ENCODE assay signal across 8 cellular contexts in genomic region chr13:51070005-51070649, GRCh38. TPM values are rescaled to one million over a fixed set of nuclear protein-coding genes. Genes with fewer than 3 reads are reported as not detected.
DNase-seq lines count a peak whose midpoint lies in the region; ATAC-seq, FAIRE-seq and TF ChIP-seq lines count a peak whose summit lies in the region.

No MANE protein-coding gene starts in this region.

- BruUV-seq in HepG2 (replicated peaks; lab: Mats Ljungman, UMichigan) = no TSS peak

- H3K9me3 ChIP-seq in HepG2 (ENCODE audit: low read length) = no peaks in the 10 kb centered on the region

- no peak overlapping the region for H3K9ac ChIP-seq in HepG2 (ENCODE audit: insufficient read depth, low read depth, low read length)

- no peak for TF ChIP-seq POLR2A in HepG2 (IDR thresholded peaks at IDR 0.05; ENCODE audit: insufficient read depth in 1 of 2, low read depth in 2 of 2, low read length in 2 of 2)

- no peak overlapping the region for H3K27ac Mint-ChIP-seq in activated CD4-positive, alpha-beta T cell treated with anti-CD3 and anti-CD28 coated beads for 36 hours

- H3K27me3 ChIP-seq in HepG2 (ENCODE audit: control insufficient read depth in 1 of 2, insufficient read depth in 2 of 2, low read length in 2 of 2) = peaks cover 0 to 21% of the 10 kb centered on the region in 2 experiments; a peak in 4 of 5 replicates

- TF ChIP-seq CTCF in choroid plexus epithelial cell (conservative IDR thresholded peaks at IDR 0.05; ENCODE audit: low read depth, low read length) (peak; percentile 97), HepG2 (CRISPR knock-in tag; IDR thresholded peaks at IDR 0.05) (peak; percentile 95)

- ATAC-seq in GM18909 (IDR thresholded peaks at IDR 0.05; ENCODE audit: poor library complexity, unreplicated experiment) (peak; percentile 71), HG03354 (IDR thresholded peaks at IDR 0.05; ENCODE audit: poor library complexity, severe bottlenecking, unreplicated experiment) (peak; percentile 79), HepG2 (peak; percentile 95)
- ATAC-seq in activated CD4-positive, alpha-beta T cell treated with anti-CD3 and anti-CD28 coated beads for 36 hours = peak; percentile 96

- CTCF ChIA-PET in activated CD4-positive, alpha-beta T cell treated with anti-CD3 and anti-CD28 coated beads for 36 hours (lab: Charles Lee) = interaction anchor here (0.5 to 2.1 kb wide), 11 partner anchors 10 to 1141 kb away, joined by 3 to 9 read pairs (median 5); no protein-coding TSS in a partner anchor
- CTCF ChIA-PET in HepG2 (lab: Yijun Ruan, JAX; ENCODE audit: low intra/inter-chr PET ratio, low total read pairs) = interaction anchor here (0.7 to 1.5 kb wide), 3 partner anchors 81 to 160 kb away, joined by 3 to 4 read pairs (median 4); no protein-coding TSS in a partner anchor

- no peak overlapping the region for H3K4me3 Mint-ChIP-seq in activated CD4-positive, alpha-beta T cell treated with anti-CD3 and anti-CD28 coated beads for 36 hours

- H3K36me3 ChIP-seq in HepG2 (replicated peaks in 1 of 2; ENCODE audit: control insufficient read depth in 1 of 2, insufficient read depth in 2 of 2, low read length in 2 of 2) = no peaks in the 10 kb centered on the region

- no peaks in the 10 kb centered on the region for H3K9me3 Mint-ChIP-seq in activated CD4-positive, alpha-beta T cell treated with anti-CD3 and anti-CD28 coated beads for 36 hours (ENCODE audit: low read depth)

- no peak overlapping the region for H3K27ac ChIP-seq in HepG2 (ENCODE audit: extremely low read length, insufficient read depth, low read length)

- TF ChIP-seq EP300 in HepG2 (IDR thresholded peaks at IDR 0.05; ENCODE audit: low read depth in 2 of 2, low read length in 2 of 2) (no peak), HepG2 (CRISPR knock-in tag; IDR thresholded peaks at IDR 0.05; ENCODE audit: borderline replicate concordance) (no peak)

- H3K4me1 ChIP-seq in HepG2 (ENCODE audit: insufficient read depth, low read length) = peaks cover 10% of the 10 kb centered on the region

- no peaks in the 10 kb centered on the region for H3K36me3 Mint-ChIP-seq in activated CD4-positive, alpha-beta T cell treated with anti-CD3 and anti-CD28 coated beads for 36 hours (ENCODE audit: low read depth)

- no peak overlapping the region for H3K4me2 ChIP-seq in HepG2 (ENCODE audit: low read depth, low read length)

- in situ Hi-C loops in HepG2 (cut with HindIII; ENCODE audit: extremely low pct_ligation_motif_present, low pct_unique_long_range_greater_than_20kb) = loop anchor here (25.0 kb wide), 2 partner anchors 1083 to 1408 kb away; partner anchors contain the start of gene TRIM13

- H3K4me1 Mint-ChIP-seq in activated CD4-positive, alpha-beta T cell treated with anti-CD3 and anti-CD28 coated beads for 36 hours = peaks cover 7% of the 10 kb centered on the region

- H2AFZ ChIP-seq in HepG2 (ENCODE audit: low read length) = no peak overlapping the region

- POLR2A ChIA-PET in activated CD4-positive, alpha-beta T cell treated with anti-CD3 and anti-CD28 coated beads for 36 hours (lab: Charles Lee) = no interaction called here
- POLR2A ChIA-PET in HepG2 (lab: Yijun Ruan, JAX) = no interaction called here

- peak; percentile 91 for TF ChIP-seq RAD21 in HepG2 (CRISPR knock-in tag; IDR thresholded peaks at IDR 0.05)

- H3K4me3 ChIP-seq in choroid plexus epithelial cell (ENCODE audit: low read depth, low read length) (no peak overlapping the region), HepG2 (replicated peaks in 1 of 3; ENCODE audit: insufficient read depth in 1 of 3, low read depth in 2 of 3, low read length in 3 of 3) (no peak overlapping the region)

- FAIRE-seq in HepG2 (lab: Jason Lieb, UNC) = peak; percentile 72

- peak; percentile 79 to 84 for DNase-seq in AML-193 (lab: John Stamatoyannopoulos, UW)
- peak; percentile 62 for DNase-seq in NCI-H460 (ENCODE audit: extremely low read depth, low read depth)
- peak; percentile 89 for DNase-seq in activated CD4-positive, alpha-beta T cell treated with anti-CD3 and anti-CD28 coated beads for 36 hours
- peak; percentile 87 for DNase-seq in choroid plexus epithelial cell (ENCODE audit: low read depth)
- DNase-seq in HepG2 (ENCODE audit: low spot score) = peak; percentile 44
- DNase-seq in stimulated activated CD4-positive, alpha-beta T cell treated with anti-CD3 and anti-CD28 coated beads, TNF-alpha, amount 100 ng/mL, for 1 hour (ENCODE audit: low read depth in 3 of 3, low spot score in 1 of 3) = peak; percentile 40 to 73 (median 42)

- peaks cover 16% of the 10 kb centered on the region for H3K27me3 Mint-ChIP-seq in activated CD4-positive, alpha-beta T cell treated with anti-CD3 and anti-CD28 coated beads for 36 hours

- 0% methylated on average over 10 of the region's 11 CpGs for WGBS in HepG2 (ENCODE audit: low lambda C conversion rate)

- H4K20me1 ChIP-seq in HepG2 (ENCODE audit: insufficient read depth, low read length) = no peaks in the 10 kb centered on the region

- no peaks in the 10 kb centered on the region for H3K79me2 ChIP-seq in HepG2 (ENCODE audit: insufficient read depth, low read length)

- intact Hi-C loops in activated CD4-positive, alpha-beta T cell treated with anti-CD3 and anti-CD28 coated beads for 36 hours (cut with DNase I, micrococcal nuclease) = loop anchor here (1.0 to 5.0 kb wide), 3 partner anchors 158 to 1094 kb away; no protein-coding TSS in a partner anchor
- intact Hi-C loops in HepG2 (cut with micrococcal nuclease; ENCODE audit: unreplicated experiment) = loop anchor here (1.0 to 10.0 kb wide), 3 partner anchors 157 to 1094 kb away; no protein-coding TSS in a partner anchor

TF ChIP-seq in HepG2, 621 proteins besides CTCF, POLR2A, EP300 and RAD21 (continues in another document):
- TF ChIP-seq, protein P1, sequence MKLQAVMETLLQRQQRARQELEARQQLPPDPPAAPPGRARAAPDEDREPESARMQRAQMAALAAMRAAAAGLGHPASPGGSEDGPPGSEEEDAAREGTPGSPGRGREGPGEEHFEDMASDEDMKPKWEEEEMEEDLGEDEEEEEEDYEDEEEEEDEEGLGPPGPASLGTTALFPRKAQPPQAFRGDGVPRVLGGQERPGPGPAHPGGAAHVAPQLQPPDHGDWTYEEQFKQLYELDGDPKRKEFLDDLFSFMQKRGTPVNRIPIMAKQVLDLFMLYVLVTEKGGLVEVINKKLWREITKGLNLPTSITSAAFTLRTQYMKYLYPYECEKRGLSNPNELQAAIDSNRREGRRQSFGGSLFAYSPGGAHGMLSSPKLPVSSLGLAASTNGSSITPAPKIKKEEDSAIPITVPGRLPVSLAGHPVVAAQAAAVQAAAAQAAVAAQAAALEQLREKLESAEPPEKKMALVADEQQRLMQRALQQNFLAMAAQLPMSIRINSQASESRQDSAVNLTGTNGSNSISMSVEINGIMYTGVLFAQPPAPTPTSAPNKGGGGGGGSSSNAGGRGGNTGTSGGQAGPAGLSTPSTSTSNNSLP (IDR thresholded peaks at IDR 0.05; ENCODE audit: low read depth, low read length) = peak; percentile 47; the same call in 1 of the 2 replicates
- no peak for TF ChIP-seq ZBTB46 (CRISPR knock-in tag; IDR thresholded peaks at IDR 0.05; ENCODE audit: borderline replicate concordance)
- TF ChIP-seq NFIC (IDR thresholded peaks at IDR 0.05; ENCODE audit: low read length) = no peak
- TF ChIP-seq ERF (CRISPR knock-in tag; IDR thresholded peaks at IDR 0.05) = peak; percentile 68; the same call in 1 of the 2 replicates
- TF ChIP-seq ZNF558 (CRISPR knock-in tag; IDR thresholded peaks at IDR 0.05; ENCODE audit: borderline replicate concordance) = no peak
- TF ChIP-seq SOX5 (CRISPR knock-in tag; IDR thresholded peaks at IDR 0.05; ENCODE audit: borderline replicate concordance) = no peak
- no peak for TF ChIP-seq ZEB1 (IDR thresholded peaks at IDR 0.05; ENCODE audit: insufficient replicate concordance, low read depth)
- TF ChIP-seq TBL1XR1 (IDR thresholded peaks at IDR 0.05; ENCODE audit: borderline replicate concordance, low read length, partially characterized antibody) = no peak

RNA-seq across cellular contexts. Expression of gene C13orf42, which starts 40.9 kb away (rescaled TPM):
- 0.12 and 0.49 TPM in 2 replicates for total RNA-seq in NCI-H460 (2014; rRNA removed; shearing (Covaris generic))
- 0.12 and 0.67 TPM in 2 replicates for polyA plus RNA-seq in NCI-H460 (2014; cell fraction: nucleus; rRNA removed)
- total RNA-seq in activated CD4-positive, alpha-beta T cell treated with anti-CD3 and anti-CD28 coated beads for 36 hours = not detected
- not detected in 2 replicates for total RNA-seq in HepG2 (2016; rRNA removed; fragmentation: Illumina TruSeq; extraction: Trizol)
- not detected in 2 replicates for total RNA-seq in HepG2 (2016; cell fraction: cytosol; rRNA removed; fragmentation: Illumina TruSeq; extraction: Trizol; ENCODE audit: low read depth)
- total RNA-seq in HepG2 (2016; cell fraction: insoluble cytoplasmic fraction; rRNA removed; fragmentation: Illumina TruSeq; extraction: Trizol) = not detected in 2 replicates
- not detected in 2 replicates for total RNA-seq in HepG2 (2016; cell fraction: membrane; rRNA removed; fragmentation: Illumina TruSeq; extraction: Trizol)
- total RNA-seq in HepG2 (2016; cell fraction: nucleus; rRNA removed; fragmentation: Illumina TruSeq; extraction: Trizol) = not detected in 2 replicates
- polyA plus RNA-seq in HepG2 (2011; rRNA removed) = not detected in 2 replicates
- not detected in 2 replicates for polyA plus RNA-seq in HepG2 (2011; cell fraction: cytosol; rRNA removed)
- not detected in 2 replicates for polyA plus RNA-seq in HepG2 (2011; cell fraction: nucleus; rRNA removed)
- not detected in 2 replicates for polyA plus RNA-seq in HepG2 (2012)
- not detected in 2 replicates for polyA plus RNA-seq in HepG2 (2016; cell fraction: cytosol; fragmentation: Illumina TruSeq; extraction: Trizol; ENCODE audit: low read depth)
- polyA plus RNA-seq in HepG2 (2016; cell fraction: insoluble cytoplasmic fraction; fragmentation: Illumina TruSeq; extraction: Trizol; ENCODE audit: low read depth) = not detected in 2 replicates
- not detected in 2 replicates for polyA plus RNA-seq in HepG2 (2016; cell fraction: membrane; fragmentation: Illumina TruSeq; extraction: Trizol; ENCODE audit: low read depth)
- polyA plus RNA-seq in HepG2 (2016; cell fraction: nucleus; fragmentation: Illumina TruSeq; extraction: Trizol; ENCODE audit: insufficient read depth, low read depth) = not detected in 2 replicates
- not detected in 2 replicates for polyA minus RNA-seq in HepG2 (2011; rRNA and poly(A)+ RNA removed; ENCODE audit: low replicate concordance)
- polyA minus RNA-seq in HepG2 (2011; cell fraction: cytosol; rRNA and poly(A)+ RNA removed) = not detected in 2 replicates
- not detected in 2 replicates for polyA minus RNA-seq in HepG2 (2011; cell fraction: nucleus; rRNA and poly(A)+ RNA removed)
